Comparison of ENCODE assay signal across 10 cellular contexts in genomic region chr1:195195423-195196057, GRCh38.
DNase-seq lines count a peak whose midpoint lies in the region; ATAC-seq and TF ChIP-seq lines count a peak whose summit lies in the region.
"Had no signal": no experiment of that assay in that cellular context is flagged by ENCODE, and none has a peak within 500 bp of the region (broad histone marks: within the 10 kb centered on the region; RNA-seq: fewer than 3 reads in every experiment).

No MANE protein-coding gene starts in this region.

- dilution Hi-C loops in mammary epithelial cell (cut with HindIII; ENCODE audit: low sequenced_read_pairs): no loop called here

- H3K36me3 ChIP-seq in naive thymus-derived CD4-positive, alpha-beta T cell (ENCODE audit: control insufficient read depth in 2 of 3, insufficient read depth in 3 of 3, low read length in 3 of 3): no peaks in the 10 kb centered on the region
- H3K36me3 ChIP-seq in mammary epithelial cell (ENCODE audit: insufficient read depth, low read length): no peaks in the 10 kb centered on the region

- H3K27me3 Mint-ChIP-seq in activated naive CD4-positive, alpha-beta T cell treated with anti-CD3 and anti-CD28 coated beads for 36 hours (ENCODE audit: low read depth): peaks cover 3% of the 10 kb centered on the region
- no peaks in the 10 kb centered on the region for H3K27me3 Mint-ChIP-seq in activated naive CD4-positive, alpha-beta T cell treated with anti-CD3 and anti-CD28 coated beads, Interleukin-2, amount 10 ng/mL, durations not matched to agents 7 days and 5 days
- peaks cover 0 to 3% (median 0%) of the 10 kb centered on the region in 5 donors for H3K27me3 Mint-ChIP-seq in naive thymus-derived CD4-positive, alpha-beta T cell

- no peaks in the 10 kb centered on the region for H3K9me3 ChIP-seq in naive thymus-derived CD4-positive, alpha-beta T cell (ENCODE audit: control insufficient read depth in 2 of 3, low read length in 3 of 3)
- H3K9me3 ChIP-seq in mammary epithelial cell (replicated peaks; ENCODE audit: insufficient read depth, low read length): no peaks in the 10 kb centered on the region

- no peaks in the 10 kb centered on the region for H3K4me1 ChIP-seq in naive thymus-derived CD4-positive, alpha-beta T cell (ENCODE audit: control insufficient read depth in 2 of 2, insufficient read depth in 2 of 2, low read length in 2 of 2)
- H3K4me1 ChIP-seq in mammary epithelial cell (ENCODE audit: insufficient read depth, low read length): no peaks in the 10 kb centered on the region

- POLR2A ChIA-PET in naive thymus-derived CD4-positive, alpha-beta T cell (lab: Charles Lee): no interaction called here

- peak overlapping the region; percentile 13 for H3K4me3 ChIP-seq in naive thymus-derived CD4-positive, alpha-beta T cell (ENCODE audit: low read length)
- H3K4me3 ChIP-seq in mammary epithelial cell (replicated peaks in 1 of 3; ENCODE audit: insufficient read depth in 1 of 3, low read depth in 2 of 3, low read length in 3 of 3): no peak overlapping the region

- no peaks in the 10 kb centered on the region for H3K79me2 ChIP-seq in mammary epithelial cell (ENCODE audit: insufficient read depth, low read length)

- CTCF ChIA-PET in activated naive CD4-positive, alpha-beta T cell treated with anti-CD3 and anti-CD28 coated beads for 36 hours (lab: Charles Lee): no interaction called here
- CTCF ChIA-PET in activated naive CD4-positive, alpha-beta T cell treated with anti-CD3 and anti-CD28 coated beads, Interleukin-2, amount 10 ng/mL, durations not matched to agents 7 days and 5 days (lab: Charles Lee): no interaction called here
- CTCF ChIA-PET in naive thymus-derived CD4-positive, alpha-beta T cell (lab: Charles Lee): interaction anchor here (0.5 kb wide), 1 partner anchor 369 kb away, joined by 3 read pairs; no protein-coding TSS in a partner anchor
- CTCF ChIA-PET in mammary epithelial cell (lab: Charles Lee; ENCODE audit: low non-redundant PET): no interaction called here

- H3K9me3 Mint-ChIP-seq in activated naive CD4-positive, alpha-beta T cell treated with anti-CD3 and anti-CD28 coated beads for 36 hours: no peaks in the 10 kb centered on the region
- H3K9me3 Mint-ChIP-seq in activated naive CD4-positive, alpha-beta T cell treated with anti-CD3 and anti-CD28 coated beads, Interleukin-2, amount 10 ng/mL, durations not matched to agents 7 days and 5 days: peaks cover 3% of the 10 kb centered on the region
- peaks cover 0 to 8% (median 0%) of the 10 kb centered on the region in 11 donors for H3K9me3 Mint-ChIP-seq in naive thymus-derived CD4-positive, alpha-beta T cell
- H3K9me3 Mint-ChIP-seq: nephron had no signal

- H3K4me1 Mint-ChIP-seq in activated naive CD4-positive, alpha-beta T cell treated with anti-CD3 and anti-CD28 coated beads for 36 hours (ENCODE audit: low read depth): peaks cover 3% of the 10 kb centered on the region
- peaks cover 7% of the 10 kb centered on the region for H3K4me1 Mint-ChIP-seq in activated naive CD4-positive, alpha-beta T cell treated with anti-CD3 and anti-CD28 coated beads, Interleukin-2, amount 10 ng/mL, durations not matched to agents 7 days and 5 days
- peaks cover 0 to 18% (median 0%) of the 10 kb centered on the region in 7 donors for H3K4me1 Mint-ChIP-seq in naive thymus-derived CD4-positive, alpha-beta T cell
- H3K4me1 Mint-ChIP-seq: nephron had no signal

- in situ Hi-C loops in mammary epithelial cell (cut with MboI; ENCODE audit: low sequenced_read_pairs in 2 of 2): no loop called here

- H3K27ac ChIP-seq in naive thymus-derived CD4-positive, alpha-beta T cell (ENCODE audit: low read depth, low read length): no peak overlapping the region
- H3K27ac ChIP-seq in mammary epithelial cell (ENCODE audit: insufficient read depth, low read depth, low read length): no peak overlapping the region
- H3K27ac ChIP-seq: C4-2B had no signal

- no peak overlapping the region for H3K9ac ChIP-seq in mammary epithelial cell (ENCODE audit: insufficient read depth, low read length)

- DNase-seq in activated naive CD4-positive, alpha-beta T cell treated with anti-CD3 and anti-CD28 coated beads for 36 hours: peak; percentile 10
- no peak for DNase-seq in activated naive CD4-positive, alpha-beta T cell treated with anti-CD3 and anti-CD28 coated beads, Interleukin-2, amount 10 ng/mL, durations not matched to agents 7 days and 5 days
- no peak for DNase-seq in naive thymus-derived CD4-positive, alpha-beta T cell
- DNase-seq in activated gamma-delta T cell (lab: John Stamatoyannopoulos, UW): no peak
- DNase-seq in mammary epithelial cell: no peak
- DNase-seq in NCI-H187 treated with DMSO at 0.1 percent for 48 hours (lab: John Stamatoyannopoulos, UW): no peak

- BruUV-seq in mammary epithelial cell (replicated peaks; lab: Mats Ljungman, UMichigan): no TSS peak

- H3K27me3 ChIP-seq in naive thymus-derived CD4-positive, alpha-beta T cell (ENCODE audit: control insufficient read depth in 2 of 2, insufficient read depth in 2 of 2, low read length in 2 of 2): no peaks in the 10 kb centered on the region
- no peaks in the 10 kb centered on the region for H3K27me3 ChIP-seq in mammary epithelial cell (ENCODE audit: insufficient read depth, low read length)

- H2AFZ ChIP-seq in mammary epithelial cell (ENCODE audit: low read depth, low read length): no peak overlapping the region

- no peak overlapping the region for H3K4me2 ChIP-seq in mammary epithelial cell (ENCODE audit: insufficient read depth, low read depth, low read length)

- H3K4me3 Mint-ChIP-seq in activated naive CD4-positive, alpha-beta T cell treated with anti-CD3 and anti-CD28 coated beads for 36 hours: no peak overlapping the region
- no peak overlapping the region for H3K4me3 Mint-ChIP-seq in activated naive CD4-positive, alpha-beta T cell treated with anti-CD3 and anti-CD28 coated beads, Interleukin-2, amount 10 ng/mL, durations not matched to agents 7 days and 5 days
- peak overlapping the region in 1 of 10 donors; percentile 13 for H3K4me3 Mint-ChIP-seq in naive thymus-derived CD4-positive, alpha-beta T cell
- H3K4me3 Mint-ChIP-seq: nephron had no signal

- no peaks in the 10 kb centered on the region for H3K36me3 Mint-ChIP-seq in activated naive CD4-positive, alpha-beta T cell treated with anti-CD3 and anti-CD28 coated beads for 36 hours (ENCODE audit: low read depth)
- H3K36me3 Mint-ChIP-seq in activated naive CD4-positive, alpha-beta T cell treated with anti-CD3 and anti-CD28 coated beads, Interleukin-2, amount 10 ng/mL, durations not matched to agents 7 days and 5 days: no peaks in the 10 kb centered on the region
- H3K36me3 Mint-ChIP-seq in naive thymus-derived CD4-positive, alpha-beta T cell: peaks cover 0 to 3% (median 0%) of the 10 kb centered on the region in 5 donors

- ATAC-seq in GM21737 (IDR thresholded peaks at IDR 0.05; ENCODE audit: unreplicated experiment): peak; percentile 98
- ATAC-seq in HG03520 (IDR thresholded peaks at IDR 0.05; ENCODE audit: unreplicated experiment): peak; percentile 95
- no peak for ATAC-seq in naive thymus-derived CD4-positive, alpha-beta T cell

- intact Hi-C loops in activated naive CD4-positive, alpha-beta T cell treated with anti-CD3 and anti-CD28 coated beads for 36 hours (cut with micrococcal nuclease): no loop called here
- intact Hi-C loops in naive thymus-derived CD4-positive, alpha-beta T cell (cut with micrococcal nuclease): no loop called here
- intact Hi-C loops in mammary epithelial cell (cut with micrococcal nuclease): no loop called here

- no peak for TF ChIP-seq CTCF in mammary epithelial cell (conservative IDR thresholded peaks at IDR 0.05 in 1 of 2, IDR thresholded peaks at IDR 0.05 in 1 of 2; ENCODE audit: extremely low read depth in 1 of 2, insufficient read depth in 1 of 2, low read depth in 1 of 2, low read length in 2 of 2)

- H4K20me1 ChIP-seq in mammary epithelial cell (ENCODE audit: insufficient read depth, low read length): no peaks in the 10 kb centered on the region

- no peak overlapping the region for H3K27ac Mint-ChIP-seq in activated naive CD4-positive, alpha-beta T cell treated with anti-CD3 and anti-CD28 coated beads for 36 hours
- no peak overlapping the region for H3K27ac Mint-ChIP-seq in activated naive CD4-positive, alpha-beta T cell treated with anti-CD3 and anti-CD28 coated beads, Interleukin-2, amount 10 ng/mL, durations not matched to agents 7 days and 5 days
- peak overlapping the region in 1 of 9 donors; percentile 20 for H3K27ac Mint-ChIP-seq in naive thymus-derived CD4-positive, alpha-beta T cell
- H3K27ac Mint-ChIP-seq: nephron had no signal

- WGBS in mammary epithelial cell (ENCODE audit: low coverage, missing lambda C conversion rate): 61% methylated on average over 8 of the region's 8 CpGs
